ENCODE assay signal across 8 cellular contexts in genomic region chr5:112419596-112420110, GRCh38.
DNase-seq lines count a peak whose midpoint lies in the region; ATAC-seq and TF ChIP-seq lines count a peak whose summit lies in the region.

No MANE protein-coding gene starts in this region.

- peaks cover 15% of the 10 kb centered on the region for H3K4me1 Mint-ChIP-seq in central memory CD8-positive, alpha-beta T cell
- H3K4me1 Mint-ChIP-seq in stimulated activated naive CD8-positive, alpha-beta T cell treated with anti-CD3 and anti-CD28 coated beads, Interleukin-15, Interleukin-2, amounts not matched to agents 100 ng/mL and 50 ng/mL, for 24 hours (ENCODE audit: low read depth): peaks cover 13% of the 10 kb centered on the region

- H3K27ac Mint-ChIP-seq in central memory CD8-positive, alpha-beta T cell (ENCODE audit: low read depth): no peak overlapping the region
- H3K27ac Mint-ChIP-seq in stimulated activated naive CD8-positive, alpha-beta T cell treated with anti-CD3 and anti-CD28 coated beads, Interleukin-15, Interleukin-2, amounts not matched to agents 100 ng/mL and 50 ng/mL, for 24 hours: no peak overlapping the region

- peak overlapping the region; percentile 50 to 74 (median 68) for H3K9ac ChIP-seq in BLaER1 treated with 17β-estradiol and CSF1 and Interleukin-3, amounts not matched to agents 10 nM and 100 nM
- peak overlapping the region; percentile 74 for H3K9ac ChIP-seq in OCI-LY3 (ENCODE audit: low read length)

- no peaks in the 10 kb centered on the region for H3K79me2 ChIP-seq in OCI-LY3 (ENCODE audit: low read length)

- H3K4me1 ChIP-seq in BLaER1 treated with 17β-estradiol and CSF1 and Interleukin-3, amounts not matched to agents 10 nM and 100 nM: peaks cover 0 to 12% (median 5%) of the 10 kb centered on the region in 10 experiments; a peak in 4 of 20 replicates
- no peaks in the 10 kb centered on the region for H3K4me1 ChIP-seq in OCI-LY3 (ENCODE audit: low read length)

- no peaks in the 10 kb centered on the region for H3K36me3 Mint-ChIP-seq in central memory CD8-positive, alpha-beta T cell (ENCODE audit: insufficient read depth)
- H3K36me3 Mint-ChIP-seq in stimulated activated naive CD8-positive, alpha-beta T cell treated with anti-CD3 and anti-CD28 coated beads, Interleukin-15, Interleukin-2, amounts not matched to agents 100 ng/mL and 50 ng/mL, for 24 hours (ENCODE audit: low read depth): no peaks in the 10 kb centered on the region

- H4K20me1 ChIP-seq in BLaER1 treated with 17β-estradiol and CSF1 and Interleukin-3, amounts not matched to agents 10 nM and 100 nM: no peaks in the 10 kb centered on the region
- no peaks in the 10 kb centered on the region for H4K20me1 ChIP-seq in OCI-LY3 (ENCODE audit: insufficient read depth, low read length)

- H3K27ac ChIP-seq in BLaER1 treated with 17β-estradiol and CSF1 and Interleukin-3, amounts not matched to agents 10 nM and 100 nM: peak overlapping the region in 1 of 11 experiments; percentile 0; a peak in 2 of 22 replicates
- H3K27ac ChIP-seq in OCI-LY3 (ENCODE audit: low read length) (no peak overlapping the region), layer of hippocampus (ENCODE audit: low read depth, low read length) (peak overlapping the region; percentile 55)

- H3K4me3 ChIP-seq in BLaER1 treated with 17β-estradiol and CSF1 and Interleukin-3, amounts not matched to agents 10 nM and 100 nM: peak overlapping the region; percentile 72 to 90 (median 76)
- H3K4me3 ChIP-seq in OCI-LY3 (ENCODE audit: low read length): peak overlapping the region; percentile 98

- H3K27me3 Mint-ChIP-seq in central memory CD8-positive, alpha-beta T cell: peaks cover 41% of the 10 kb centered on the region
- peaks cover 68% of the 10 kb centered on the region for H3K27me3 Mint-ChIP-seq in stimulated activated naive CD8-positive, alpha-beta T cell treated with anti-CD3 and anti-CD28 coated beads, Interleukin-15, Interleukin-2, amounts not matched to agents 100 ng/mL and 50 ng/mL, for 24 hours

- H3K27me3 ChIP-seq in BLaER1 treated with 17β-estradiol and CSF1 and Interleukin-3, amounts not matched to agents 10 nM and 100 nM: peaks cover 15 to 38% (median 30%) of the 10 kb centered on the region in 11 experiments
- H3K27me3 ChIP-seq in OCI-LY3 (ENCODE audit: low read depth, low read length) (peaks cover 5% of the 10 kb centered on the region), layer of hippocampus (ENCODE audit: control insufficient read depth, insufficient read depth, low read length) (no peaks in the 10 kb centered on the region)

- no peak for TF ChIP-seq CTCF in OCI-LY3 (IDR thresholded peaks at IDR 0.05; ENCODE audit: low read depth, low read length)

- H3K4me3 Mint-ChIP-seq in central memory CD8-positive, alpha-beta T cell: peak overlapping the region; percentile 80
- peak overlapping the region; percentile 69 for H3K4me3 Mint-ChIP-seq in stimulated activated naive CD8-positive, alpha-beta T cell treated with anti-CD3 and anti-CD28 coated beads, Interleukin-15, Interleukin-2, amounts not matched to agents 100 ng/mL and 50 ng/mL, for 24 hours

- DNase-seq in central memory CD8-positive, alpha-beta T cell (ENCODE audit: low spot score in 2 of 2): no peak
- no peak for DNase-seq in activated CD4-positive, CD25-positive, alpha-beta regulatory T cell treated with anti-CD3 and anti-CD28 coated beads, Interleukin-2, amount 50 U/mL, for 72 hours

- peak overlapping the region; percentile 97 for H2AFZ ChIP-seq in OCI-LY3 (ENCODE audit: low read depth, low read length)

- H3K9me3 ChIP-seq in BLaER1 treated with 17β-estradiol and CSF1 and Interleukin-3, amounts not matched to agents 10 nM and 100 nM (replicated peaks in 1 of 11): no peaks in the 10 kb centered on the region
- H3K9me3 ChIP-seq in OCI-LY3 (ENCODE audit: insufficient read depth, low read length): no peaks in the 10 kb centered on the region

- H3K9me3 Mint-ChIP-seq in central memory CD8-positive, alpha-beta T cell: no peaks in the 10 kb centered on the region
- H3K9me3 Mint-ChIP-seq in stimulated activated naive CD8-positive, alpha-beta T cell treated with anti-CD3 and anti-CD28 coated beads, Interleukin-15, Interleukin-2, amounts not matched to agents 100 ng/mL and 50 ng/mL, for 24 hours: no peaks in the 10 kb centered on the region

- peak; percentile 22 for ATAC-seq in GM18517 (IDR thresholded peaks at IDR 0.05; ENCODE audit: unreplicated experiment)
- peak; percentile 33 for ATAC-seq in HG02970 (IDR thresholded peaks at IDR 0.05; ENCODE audit: low FRiP score, unreplicated experiment)
- no peak for ATAC-seq in central memory CD8-positive, alpha-beta T cell (replicated peaks; ENCODE audit: extremely low read depth, poor library complexity, severe bottlenecking)

- no peaks in the 10 kb centered on the region for H3K36me3 ChIP-seq in BLaER1 treated with 17β-estradiol and CSF1 and Interleukin-3, amounts not matched to agents 10 nM and 100 nM
- no peaks in the 10 kb centered on the region for H3K36me3 ChIP-seq in OCI-LY3 (replicated peaks; ENCODE audit: low read depth, low read length)

- peak overlapping the region; percentile 82 to 99 (median 95) for H3K4me2 ChIP-seq in BLaER1 treated with 17β-estradiol and CSF1 and Interleukin-3, amounts not matched to agents 10 nM and 100 nM
- H3K4me2 ChIP-seq in OCI-LY3 (ENCODE audit: low read length): peak overlapping the region; percentile 78
